20 cellular contexts compared by ENCODE assay signal in genomic region chr6:147684906-147685305, GRCh38.
"Had no signal": no experiment of that assay in that cellular context is flagged by ENCODE, and none has a peak within 500 bp of the region (broad histone marks: within the 10 kb centered on the region; RNA-seq: fewer than 3 reads in every experiment).

No MANE protein-coding gene starts in this region.

- H3K9me3 ChIP-seq: esophagus muscularis mucosa, gastrocnemius medialis, heart right ventricle, lower lobe of right lung had no signal

- H3K9me3 Mint-ChIP-seq: mesothelial cell of epicardium had no signal

- H3K4me3 Mint-ChIP-seq: mesothelial cell of epicardium; naive thymus-derived CD4-positive, alpha-beta T cell had no signal

- H3K36me3 ChIP-seq: esophagus muscularis mucosa, gastrocnemius medialis, heart right ventricle, left lung, lower lobe of right lung had no signal

- H3K27ac Mint-ChIP-seq: mesothelial cell of epicardium; naive thymus-derived CD4-positive, alpha-beta T cell had no signal

- H3K4me3 ChIP-seq: coronary artery, dorsolateral prefrontal cortex, esophagus muscularis mucosa, gastrocnemius medialis, heart right ventricle, left lung, lower lobe of right lung had no signal

- DNase-seq: dermis blood vessel endothelial cell; dorsolateral prefrontal cortex; effector CD4-positive, alpha-beta T cell; effector memory CD4-positive, alpha-beta T cell; foreskin fibroblast; foreskin melanocyte; gastrocnemius medialis; glutamatergic neuron; head of caudate nucleus; heart right ventricle; hippocampal formation; left cardiac atrium; left lung; left ventricle myocardium superior; lower lobe of right lung; mesenchymal stem cell; naive thymus-derived CD4-positive, alpha-beta T cell had no signal

- H3K27ac ChIP-seq: coronary artery, dorsolateral prefrontal cortex, esophagus muscularis mucosa, gastrocnemius medialis, heart right ventricle, left lung, lower lobe of right lung had no signal

- H3K4me1 Mint-ChIP-seq: mesothelial cell of epicardium; naive thymus-derived CD4-positive, alpha-beta T cell had no signal

- H3K36me3 Mint-ChIP-seq: mesothelial cell of epicardium; naive thymus-derived CD4-positive, alpha-beta T cell had no signal

- H3K27me3 ChIP-seq: dorsolateral prefrontal cortex, esophagus muscularis mucosa, gastrocnemius medialis, heart right ventricle, left lung had no signal

- H3K4me1 ChIP-seq: esophagus muscularis mucosa, gastrocnemius medialis, heart right ventricle, left lung, lower lobe of right lung had no signal
